ENCODE assay signal across 22 cellular contexts in the genomic region with DNA sequence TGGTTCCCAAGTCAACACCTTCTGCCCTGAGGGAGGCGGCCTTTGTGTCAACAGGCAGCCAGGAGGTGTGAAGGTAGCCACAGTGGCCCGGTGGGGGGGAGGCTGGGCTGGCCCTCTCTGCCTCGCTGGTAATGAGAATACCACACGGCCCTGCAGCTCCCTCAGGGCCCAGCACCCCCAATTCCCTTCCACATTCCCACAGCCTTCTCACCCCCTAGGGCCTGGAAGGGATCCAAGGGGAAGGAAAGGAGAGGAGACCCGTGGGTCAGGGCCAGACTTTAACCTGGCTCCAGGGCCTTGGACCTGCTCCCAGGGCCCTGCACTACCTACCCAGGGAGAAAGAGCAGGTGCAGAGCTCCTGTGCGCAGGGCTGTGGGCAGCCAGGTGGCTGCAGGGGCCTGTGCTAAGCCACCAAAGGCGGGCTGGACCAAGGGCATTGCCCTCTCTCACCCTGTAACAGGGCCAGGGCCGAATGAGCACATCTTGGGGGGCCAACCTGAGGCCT. TPM values are rescaled to one million over a fixed set of nuclear protein-coding genes. Genes with fewer than 3 reads are reported as not detected.
DNase-seq lines count a peak whose midpoint lies in the region; ATAC-seq and TF ChIP-seq lines count a peak whose summit lies in the region.
"Had no signal": no experiment of that assay in that cellular context is flagged by ENCODE, and none has a peak within 500 bp of the region (broad histone marks: within the 10 kb centered on the region; RNA-seq: fewer than 3 reads in every experiment).

No MANE protein-coding gene starts in this region.

- intact Hi-C loops in PC-9 (cut with micrococcal nuclease; ENCODE audit: unreplicated experiment) (no loop called here), left colon (cut with DNase I, micrococcal nuclease) (loop anchor here in 1 of 2 donors (5.0 kb wide), 1 partner anchor 105 kb away; no protein-coding TSS in a partner anchor)

- H3K4me1 ChIP-seq in HEK293 (ENCODE audit: control insufficient read depth, insufficient read depth, low read length): no peaks in the 10 kb centered on the region
- peaks cover 72% of the 10 kb centered on the region for H3K4me1 ChIP-seq in PC-9 (replicated peaks; ENCODE audit: insufficient read depth)
- H3K4me1 ChIP-seq: SJSA1 had no signal

- H3K9me2 ChIP-seq in PC-9 (ENCODE audit: insufficient read depth): peaks cover 4% of the 10 kb centered on the region; the same call in 1 of the 2 replicates

- BruUV-seq in PC-9 (replicated peaks; lab: Mats Ljungman, UMichigan): no TSS peak

- H3K4me3 ChIP-seq in HEK293 (ENCODE audit: low read depth, low read length) (no peak overlapping the region), PC-9 (no peak overlapping the region)
- H3K4me3 ChIP-seq: SJSA1, tibial artery had no signal

- H3K36me3 ChIP-seq in HEK293 (ENCODE audit: control insufficient read depth in 2 of 2, insufficient read depth in 1 of 2, low read length in 2 of 2) (no peaks in the 10 kb centered on the region), PC-9 (ENCODE audit: low read depth) (no peaks in the 10 kb centered on the region)
- H3K36me3 ChIP-seq: SJSA1, tibial artery had no signal

- no peaks in the 10 kb centered on the region for H3K79me2 ChIP-seq in PC-9 (ENCODE audit: low read depth)

- H3K4me2 ChIP-seq in PC-9: peak overlapping the region; percentile 42

- POLR2A ChIA-PET in HEK293 (lab: Yijun Ruan, JAX): no interaction called here
- POLR2A ChIA-PET in PC-9 (lab: Charles Lee; ENCODE audit: unreplicated experiment): interaction anchor here (0.5 to 0.6 kb wide), 2 partner anchors 16 to 89 kb away, joined by 9 to 14 read pairs; no protein-coding TSS in a partner anchor

- H4K20me1 ChIP-seq in PC-9 (ENCODE audit: insufficient read depth): no peaks in the 10 kb centered on the region

- H3K27ac ChIP-seq in HEK293 (ENCODE audit: extremely low read depth, low read depth, low read length) (no peak overlapping the region), PC-9 (peak overlapping the region; percentile 86)
- H3K27ac ChIP-seq: SJSA1, tibial artery had no signal

- peak; percentile 91 to 95 for DNase-seq in PC-9
- DNase-seq in left colon: no peak
- peak; percentile 22 for DNase-seq in renal cortical epithelial cell (ENCODE audit: low read depth)
- no peak for DNase-seq in NCI-H1417 (lab: John Stamatoyannopoulos, UW)
- DNase-seq in HCEC 1CT: no peak
- DNase-seq in DMS 273 (lab: John Stamatoyannopoulos, UW; ENCODE audit: unreplicated experiment): no peak
- DNase-seq: activated CD4-positive, alpha-beta memory T cell treated with anti-CD3 and anti-CD28 coated beads, Interleukin-2, amount 10 ng/mL, durations not matched to agents 7 days and 5 days; activated naive CD4-positive, alpha-beta T cell treated with anti-CD3 and anti-CD28 coated beads, Interleukin-2, amount 50 U/mL, for 16 hours; activated T-cell treated with anti-CD3 and anti-CD28 coated beads, Interleukin-2, amount 50 U/mL, for 1 hour; GOT3; Kasumi-1; naive thymus-derived CD8-positive, alpha-beta T cell; NCI-H1105; NCI-H2107; NCI-H526; retina; stimulated activated CD4-positive, alpha-beta T cell treated with anti-CD3 and anti-CD28 coated beads, Interleukin-15, amount 100 ng/mL, for 24 hours; T-helper 2 cell had no signal

- H2AFZ ChIP-seq in PC-9: no peak overlapping the region

- no peaks in the 10 kb centered on the region for H3K9me3 ChIP-seq in HEK293 (ENCODE audit: control insufficient read depth, insufficient read depth, low read depth, low read length)
- no peaks in the 10 kb centered on the region for H3K9me3 ChIP-seq in PC-9 (ENCODE audit: insufficient read depth, low read depth)
- H3K9me3 ChIP-seq: SJSA1, tibial artery had no signal

- TF ChIP-seq CTCF in HEK293 (tag by site-specific recombination; IDR thresholded peaks at IDR 0.05) (no peak), PC-9 (conservative IDR thresholded peaks at IDR 0.05) (no peak)

- H3K27me3 ChIP-seq in PC-9 (ENCODE audit: insufficient read depth, low read depth): no peaks in the 10 kb centered on the region
- H3K27me3 ChIP-seq: SJSA1, tibial artery had no signal

- ATAC-seq in left colon: peak; percentile 52
- ATAC-seq: naive thymus-derived CD8-positive, alpha-beta T cell; WTC11 had no signal

- H3F3A ChIP-seq in PC-9 (ENCODE audit: insufficient read depth, low read depth): peaks cover 24% of the 10 kb centered on the region

- CTCF ChIA-PET in HEK293 (lab: Yijun Ruan, JAX) (interaction anchor here (1.8 kb wide), 1 partner anchor 107 kb away, joined by 8 read pairs; no protein-coding TSS in a partner anchor), PC-9 (lab: Charles Lee) (interaction anchor here (0.6 to 1.4 kb wide), 2 partner anchors 44 to 108 kb away, joined by 3 to 6 read pairs; no protein-coding TSS in a partner anchor)

TF ChIP-seq in HEK293, 187 proteins besides CTCF, POLR2A, EP300 and RAD21:
- no peak for TF ChIP-seq SALL2 (tag by site-specific recombination; IDR thresholded peaks at IDR 0.05; ENCODE audit: borderline replicate concordance)
- peak; percentile 71 for TF ChIP-seq GLIS1 (tag by site-specific recombination; IDR thresholded peaks at IDR 0.05)

RNA-seq across cellular contexts. Expression of a gene that starts 8.7 kb away (rescaled TPM):
- 1.3 and 2.4 TPM in 2 replicates for total RNA-seq in PC-9 (2021)
- total RNA-seq in left colon: 1 to 10 TPM in 1 of 2 donors, under 1 TPM in 1; 0.84 to 1.0 TPM
- not detected in 2 replicates for total RNA-seq in renal cortical epithelial cell
- total RNA-seq: activated CD4-positive, alpha-beta memory T cell treated with anti-CD3 and anti-CD28 coated beads, Interleukin-2, amount 10 ng/mL, durations not matched to agents 7 days and 5 days; naive thymus-derived CD8-positive, alpha-beta T cell; SJSA1 had no signal

RNA-seq across cellular contexts. Expression of a gene that starts 16.4 kb away (rescaled TPM):
- total RNA-seq in PC-9 (2021) (8.5 and 17.8 TPM in 2 replicates), left colon (10 to 100 TPM in 1 of 2 donors, 1 to 10 TPM in 1; 9.7 to 13.4 TPM), renal cortical epithelial cell (0.45 and 0.69 TPM in 2 replicates)

RNA-seq across cellular contexts. Expression of a gene that starts 47.2 kb away (rescaled TPM):
- total RNA-seq in PC-9 (2021) (172 and 175 TPM in 2 replicates), left colon (100 to 1,000 TPM; 439 to 623 TPM), renal cortical epithelial cell (34.7 and 80.6 TPM in 2 replicates)

Comparison
In these comparisons a context has a peak if more than half of its experiments do, and no peak if none do; other contexts are left out.
1. DNase-seq: peak in PC-9 (2 of 2) and renal cortical epithelial cell (single experiment); none in left colon (0 of 2), NCI-H1417 (0 of 3), HCEC 1CT (single experiment) and DMS 273 (single experiment).